Comparison of ENCODE assay signal across 8 cellular contexts in the genomic region with DNA sequence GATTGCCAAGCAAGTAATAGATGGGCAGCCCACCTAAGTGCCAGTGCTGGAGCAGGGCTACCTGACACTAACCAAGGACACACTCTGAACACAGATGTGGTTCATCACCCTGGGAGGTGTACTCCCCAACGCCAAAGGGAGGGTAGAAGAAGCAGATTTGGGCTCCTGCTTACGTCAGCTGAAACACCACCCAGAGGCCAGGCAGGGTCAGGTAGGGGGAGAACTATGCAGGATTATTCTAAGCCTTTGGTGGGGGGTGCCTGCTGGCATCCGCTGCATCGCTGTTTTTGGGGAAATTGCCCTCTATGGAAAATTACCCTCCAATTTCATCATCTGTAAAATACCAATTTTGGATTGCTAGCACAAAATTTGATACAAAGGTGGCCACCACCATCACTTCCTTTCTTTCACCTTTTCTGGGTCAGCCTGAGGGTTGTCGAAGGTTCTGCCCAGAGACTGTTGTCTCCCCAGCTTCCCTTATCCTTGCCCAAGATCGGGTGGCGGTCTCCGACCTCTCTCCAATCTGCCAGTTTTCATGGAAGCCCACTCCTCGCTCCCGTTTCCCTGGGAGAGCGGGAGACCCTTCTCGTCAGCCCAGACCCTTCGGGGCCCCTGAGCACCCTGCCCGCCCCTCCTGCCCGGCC. TPM values are rescaled to one million over a fixed set of nuclear protein-coding genes. Genes with fewer than 3 reads are reported as not detected.
DNase-seq lines count a peak whose midpoint lies in the region; ATAC-seq and TF ChIP-seq lines count a peak whose summit lies in the region.

No MANE protein-coding gene starts in this region.

- ATAC-seq in DND-41 (ENCODE audit: insufficient read depth, low read depth) (peak; percentile 13; the same call in 2 of the 3 replicates), HG03135 (IDR thresholded peaks at IDR 0.05; ENCODE audit: unreplicated experiment) (peak; percentile 3), natural killer cell (peak; percentile 44 to 56 (median 51))

- intact Hi-C loops in natural killer cell (cut with micrococcal nuclease) = no loop called here

- H3K4me1 Mint-ChIP-seq in natural killer cell = peaks cover 85 to 86% of the 10 kb centered on the region in 2 donors

- H3K9ac ChIP-seq in DND-41 (ENCODE audit: low read depth, low read length) = peak overlapping the region; percentile 65

- no peaks in the 10 kb centered on the region for H3K9me3 Mint-ChIP-seq in natural killer cell

- H3K27ac Mint-ChIP-seq in natural killer cell = peak overlapping the region; percentile 87 to 90

- peak overlapping the region; percentile 21 to 57; a peak in 3 of 4 replicates for H3K4me3 ChIP-seq in DND-41 (ENCODE audit: low read depth in 1 of 2, low read length in 2 of 2)

- H3K9me3 ChIP-seq in DND-41 (ENCODE audit: insufficient read depth, low read length, severe bottlenecking) = no peaks in the 10 kb centered on the region

- peaks cover 18% of the 10 kb centered on the region for H3K36me3 Mint-ChIP-seq in natural killer cell

- H3K4me2 ChIP-seq in DND-41 (ENCODE audit: insufficient read depth, low read length) = peak overlapping the region; percentile 66

- no peaks in the 10 kb centered on the region for H3K27me3 Mint-ChIP-seq in natural killer cell (ENCODE audit: low read depth in 2 of 2)

- H3K4me1 ChIP-seq in DND-41 (ENCODE audit: insufficient read depth, low read length) = peaks cover 87% of the 10 kb centered on the region

- peaks cover 15% of the 10 kb centered on the region for H3K79me2 ChIP-seq in DND-41 (ENCODE audit: insufficient read depth, low read length)

- H4K20me1 ChIP-seq in DND-41 (ENCODE audit: insufficient read depth, low read length) = no peaks in the 10 kb centered on the region

- H2AFZ ChIP-seq in DND-41 (ENCODE audit: low read depth, low read length) = no peak overlapping the region; the same call in 1 of the 2 replicates

- DNase-seq in DND-41 (peak; percentile 39), natural killer cell (peak; percentile 40), HK-2 (ENCODE audit: unreplicated experiment) (no peak), amygdala (lab: John Stamatoyannopoulos, UW) (no peak), cerebellar cortex (ENCODE audit: low spot score) (no peak), NCI-H2196 (lab: John Stamatoyannopoulos, UW; ENCODE audit: unreplicated experiment) (no peak)
- DNase-seq in activated T-cell treated with anti-CD3 and anti-CD28 coated beads, Interleukin-2, amount 50 U/mL, for 1 hour = peak; percentile 66

- H3K36me3 ChIP-seq in DND-41 (ENCODE audit: insufficient read depth, low read length) = no peaks in the 10 kb centered on the region

- peak overlapping the region; percentile 86 for H3K27ac ChIP-seq in DND-41 (ENCODE audit: low read length)

- H3K27me3 ChIP-seq in DND-41 (ENCODE audit: insufficient read depth, low read length, poor library complexity) = no peaks in the 10 kb centered on the region

- H3K4me3 Mint-ChIP-seq in natural killer cell = peak overlapping the region; percentile 94

- no peak for TF ChIP-seq CTCF in DND-41 (IDR thresholded peaks at IDR 0.05; ENCODE audit: borderline replicate concordance, extremely low read depth, low read length, poor library complexity, severe bottlenecking)
- TF ChIP-seq CTCF in natural killer cell (IDR thresholded peaks at IDR 0.05) = no peak

RNA-seq across cellular contexts. Expression of a gene that starts 0.5 kb away (rescaled TPM):
- 100 to 1,000 TPM; 443 to 495 (median 478) TPM for total RNA-seq in natural killer cell

RNA-seq across cellular contexts. Expression of a gene that starts 23.0 kb away (rescaled TPM):
- total RNA-seq in natural killer cell = under 1 TPM in 2 of 3 donors, not detected in 1; 0.53 to 0.66 TPM

RNA-seq across cellular contexts. Expression of a gene that starts 53.2 kb away (rescaled TPM):
- total RNA-seq in natural killer cell = 10 to 100 TPM in 2 of 3 donors, 1 to 10 TPM in 1; 6.5 to 26.2 (median 19.0) TPM

Comparison
In these comparisons a context has a peak if more than half of its experiments do, and no peak if none do; other contexts are left out.
1. DNase-seq: peak in DND-41 (single experiment), activated T-cell treated with anti-CD3 and anti-CD28 coated beads, Interleukin-2, amount 50 U/mL, for 1 hour (single experiment) and natural killer cell (single experiment); none in HK-2 (single experiment), amygdala (0 of 56), cerebellar cortex (single experiment) and NCI-H2196 (single experiment).
2. Peak in every context shown above with its lines, with median percentiles within 50 percentile points of each other: ATAC-seq.